In the genomic region with DNA sequence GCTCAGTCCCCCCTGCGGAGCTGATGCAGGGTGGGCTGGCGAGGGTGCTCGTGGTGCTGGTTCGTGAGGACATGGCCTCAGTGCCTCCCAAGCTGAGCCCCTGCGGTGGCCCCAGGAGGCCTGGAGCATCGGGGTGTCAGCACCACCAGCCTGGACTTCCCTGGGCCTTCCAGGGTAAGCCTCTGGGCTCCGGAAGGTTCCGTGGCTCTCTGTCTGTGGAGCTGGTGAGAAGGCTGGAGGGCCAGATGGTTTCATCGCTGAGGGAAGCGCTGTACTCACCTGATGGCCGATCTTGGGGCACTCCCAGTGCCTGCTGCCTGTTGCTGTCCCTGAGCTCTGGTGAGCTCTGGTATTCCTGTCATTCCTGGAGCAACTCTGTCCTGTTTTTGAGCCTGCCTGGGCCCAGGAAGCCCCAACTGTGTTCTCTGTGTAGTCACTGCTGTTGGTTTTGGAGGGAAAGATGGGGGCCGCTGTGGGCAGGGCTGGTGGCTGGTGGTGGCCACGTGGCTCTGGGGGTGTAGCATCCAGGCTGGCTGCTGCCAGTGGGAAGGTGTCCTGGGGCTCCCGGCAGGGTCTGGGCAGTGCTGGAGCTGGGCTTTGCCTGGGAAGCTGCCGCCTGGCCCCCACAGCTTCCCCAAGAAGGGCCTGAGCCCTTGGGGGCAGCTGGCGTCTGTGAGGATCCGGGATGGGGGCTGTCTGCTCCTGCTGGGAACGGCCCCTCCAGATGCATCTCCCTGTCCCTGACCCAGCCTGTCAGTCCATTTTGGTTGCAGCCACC, we compare ENCODE assay signal across 1 cellular context.
TF ChIP-seq lines count a peak whose summit lies in the region.

No MANE protein-coding gene starts in this region.

TF ChIP-seq in HepG2, 621 proteins besides CTCF, POLR2A, EP300 and RAD21:
- TF ChIP-seq NCOR1 (IDR thresholded peaks at IDR 0.05; ENCODE audit: borderline replicate concordance, low read length) (no peak), AGO2 (optimal IDR thresholded peaks at IDR 0.05; ENCODE audit: low read depth, low read length) (peak; percentile 17)
